Comparison of ENCODE assay signal across 9 cellular contexts in genomic region chr10:21493841-21494220, GRCh38. TPM values are rescaled to one million over a fixed set of nuclear protein-coding genes. Genes with fewer than 3 reads are reported as not detected.
DNase-seq lines count a peak whose midpoint lies in the region; ATAC-seq, FAIRE-seq and TF ChIP-seq lines count a peak whose summit lies in the region.
"Had no signal": no experiment of that assay in that cellular context is flagged by ENCODE, and none has a peak within 500 bp of the region (broad histone marks: within the 10 kb centered on the region; RNA-seq: fewer than 3 reads in every experiment).

No MANE protein-coding gene starts in this region.

- no peak for ATAC-seq in T-helper 17 cell
- no peak for ATAC-seq in HG03521 (IDR thresholded peaks at IDR 0.05; ENCODE audit: unreplicated experiment)
- no peak for ATAC-seq in body of pancreas

- no peak for FAIRE-seq in frontal cortex (lab: Jason Lieb, UNC)

- DNase-seq in GM12864 (ENCODE audit: low read depth) (no peak), T-helper 17 cell (no peak), frontal cortex (ENCODE audit: low spot score in 2 of 2) (peak; percentile 5 to 15), GM19238 (ENCODE audit: insufficient read length, low spot score) (no peak), body of pancreas (no peak)
- DNase-seq: activated naive CD4-positive, alpha-beta T cell; NCI-H1436 had no signal

- H3K4me3 ChIP-seq in GM12864 (ENCODE audit: low read depth, low read length) (peak overlapping the region; percentile 74; the same call in 1 of the 2 replicates), skeletal muscle tissue (ENCODE audit: low read length in 3 of 3) (peak overlapping the region in 2 of 3 donors; percentile 66 to 90), body of pancreas (no peak overlapping the region)

- H3K27ac ChIP-seq in skeletal muscle tissue (ENCODE audit: low read depth, low read length) (no peak overlapping the region), body of pancreas (no peak overlapping the region)

- H3K9ac ChIP-seq in skeletal muscle tissue (ENCODE audit: low read depth in 1 of 3, low read length in 3 of 3), result peak overlapping the region in 2 of 3 donors; percentile 63 to 74

- WGBS in body of pancreas, 2 donors, result 63 to 94% methylated on average over 7 to 10 of the region's 10 CpGs

- H3K4me1 Mint-ChIP-seq in T-helper 17 cell, result peaks cover 12% of the 10 kb centered on the region

- TF ChIP-seq POLR2A in body of pancreas (IDR thresholded peaks at IDR 0.05), result no peak

- intact Hi-C loops in body of pancreas (cut with DNase I), result no loop called here

- H3K36me3 Mint-ChIP-seq in T-helper 17 cell (ENCODE audit: low read depth), result peaks cover 3% of the 10 kb centered on the region

- TF ChIP-seq CTCF in GM12864 (IDR thresholded peaks at IDR 0.05; ENCODE audit: low read depth, low read length, missing control alignments) (no peak), body of pancreas (IDR thresholded peaks at IDR 0.05) (no peak)

- peaks cover 16 to 28% (median 19%) of the 10 kb centered on the region in 3 donors for H3K4me1 ChIP-seq in skeletal muscle tissue (ENCODE audit: control insufficient read depth in 3 of 3, insufficient read depth in 3 of 3, low read length in 3 of 3)
- peaks cover 30% of the 10 kb centered on the region for H3K4me1 ChIP-seq in body of pancreas

- H3K27me3 Mint-ChIP-seq in T-helper 17 cell, result peaks cover 31% of the 10 kb centered on the region

- H3K4me3 Mint-ChIP-seq in T-helper 17 cell, result peak overlapping the region; percentile 84

- no peak overlapping the region for H3K27ac Mint-ChIP-seq in T-helper 17 cell

- H3K36me3 ChIP-seq in skeletal muscle tissue (ENCODE audit: control insufficient read depth in 3 of 3, insufficient read depth in 3 of 3, low read length in 3 of 3), result no peaks in the 10 kb centered on the region
- H3K36me3 ChIP-seq in body of pancreas (replicated peaks in 1 of 2; ENCODE audit: insufficient read depth in 1 of 2, low read depth in 2 of 2), result no peaks in the 10 kb centered on the region

- peaks cover 0 to 24% (median 0%) of the 10 kb centered on the region in 3 donors for H3K27me3 ChIP-seq in skeletal muscle tissue (ENCODE audit: control insufficient read depth in 3 of 3, insufficient read depth in 3 of 3, low read length in 3 of 3)
- no peaks in the 10 kb centered on the region for H3K27me3 ChIP-seq in body of pancreas

- H3K9me3 ChIP-seq in T-helper 17 cell (ENCODE audit: control insufficient read depth, low read length, poor library complexity, severe bottlenecking) (no peaks in the 10 kb centered on the region), skeletal muscle tissue (ENCODE audit: control insufficient read depth in 3 of 3, low read length in 3 of 3) (no peaks in the 10 kb centered on the region), body of pancreas (no peaks in the 10 kb centered on the region)

RNA-seq across cellular contexts. Expression of gene SKIDA1, which starts 31.7 kb away (rescaled TPM):
- total RNA-seq in T-helper 17 cell, result under 1 TPM; 0.34 to 0.37 TPM
- total RNA-seq in frontal cortex, result 11.0 TPM
- 2.1 TPM for total RNA-seq in skeletal muscle tissue
- 1 to 10 TPM in 1 of 2 donors, under 1 TPM in 1; 0.78 to 1.3 TPM for total RNA-seq in body of pancreas

RNA-seq across cellular contexts. Expression of gene MLLT10, which starts 40.2 kb away (rescaled TPM):
- total RNA-seq in T-helper 17 cell, result 10 to 100 TPM; 68.6 to 72.0 TPM
- 35.9 TPM for total RNA-seq in frontal cortex
- total RNA-seq in skeletal muscle tissue, result 43.3 TPM
- 10 to 100 TPM; 23.7 to 30.1 TPM for total RNA-seq in body of pancreas

Comparison
In these comparisons a context has a peak if more than half of its experiments do, and no peak if none do; other contexts are left out.
1. DNase-seq: peak in frontal cortex (2 of 2); none in GM12864 (single experiment), T-helper 17 cell (0 of 3), GM19238 (single experiment) and body of pancreas (0 of 4).
2. H3K4me3 ChIP-seq: peak in GM12864 (single experiment) and skeletal muscle tissue (2 of 3); none in body of pancreas (0 of 2).